ENCODE assay signal across 8 cellular contexts in the genomic region with DNA sequence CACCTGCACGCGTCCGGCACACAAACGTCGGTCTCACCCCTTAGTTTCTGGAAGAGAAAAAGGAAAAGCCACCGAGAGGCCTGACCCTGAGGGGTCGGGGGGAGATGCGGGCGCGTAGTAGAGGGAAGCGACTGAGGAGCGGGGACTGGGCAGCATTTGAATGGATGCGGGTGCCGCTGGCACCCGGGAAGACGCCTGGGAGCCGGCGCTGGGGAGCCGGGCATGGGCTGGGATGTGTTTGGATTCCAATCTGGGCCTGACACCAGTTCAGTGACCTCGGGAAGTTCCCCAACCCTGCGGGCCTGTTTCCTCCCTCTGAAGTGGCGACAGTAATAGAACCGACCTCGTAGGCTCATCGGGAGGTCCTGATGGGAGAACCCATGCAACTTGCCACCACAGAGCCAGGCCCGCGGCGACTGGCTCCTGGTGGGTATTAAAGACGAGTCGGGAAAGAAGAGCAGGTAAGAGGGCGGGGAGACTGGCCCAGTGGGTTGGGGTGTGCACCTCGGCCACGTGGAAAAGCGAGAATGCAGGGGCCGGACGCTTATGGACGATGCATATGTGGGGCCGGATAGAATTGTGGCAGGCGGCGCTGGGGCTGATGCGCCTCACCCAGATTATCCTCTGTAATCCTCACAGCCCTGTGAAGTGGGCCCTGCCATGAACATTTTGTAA.
DNase-seq lines count a peak whose midpoint lies in the region; ATAC-seq and TF ChIP-seq lines count a peak whose summit lies in the region.

No MANE protein-coding gene starts in this region.

- peak overlapping the region; percentile 68 for H3K4me3 Mint-ChIP-seq in T-helper 2 cell treated with Interferon-gamma antibody and Interleukin-4, amounts not matched to agents 5 μg/mL and 100 μg/mL, for 36 hours
- H3K4me3 Mint-ChIP-seq in CD4-positive, alpha-beta T cell, result no peak overlapping the region

- peaks cover 0 to 7% of the 10 kb centered on the region in 2 donors for H3K4me1 ChIP-seq in breast epithelium
- peaks cover 0 to 13% (median 12%) of the 10 kb centered on the region in 4 donors for H3K4me1 ChIP-seq in transverse colon

- no peaks in the 10 kb centered on the region for H3K36me3 ChIP-seq in breast epithelium
- no peaks in the 10 kb centered on the region for H3K36me3 ChIP-seq in transverse colon

- TF ChIP-seq POLR2A in breast epithelium (IDR thresholded peaks at IDR 0.05), result no peak
- no peak for TF ChIP-seq POLR2A in lower leg skin (IDR thresholded peaks at IDR 0.05)
- TF ChIP-seq POLR2A in transverse colon (IDR thresholded peaks at IDR 0.05), result no peak

- no peak overlapping the region for H3K27ac Mint-ChIP-seq in T-helper 2 cell treated with Interferon-gamma antibody and Interleukin-4, amounts not matched to agents 5 μg/mL and 100 μg/mL, for 36 hours
- H3K27ac Mint-ChIP-seq in CD4-positive, alpha-beta T cell, result no peak overlapping the region

- TF ChIP-seq CTCF in breast epithelium (IDR thresholded peaks at IDR 0.05) (no peak), lower leg skin (IDR thresholded peaks at IDR 0.05) (no peak), transverse colon (IDR thresholded peaks at IDR 0.05) (no peak), GM13977 (IDR thresholded peaks at IDR 0.05; ENCODE audit: extremely low read depth, insufficient read depth, missing control alignments) (no peak)
- no peak for TF ChIP-seq CTCF in CD4-positive, alpha-beta T cell (IDR thresholded peaks at IDR 0.05)

- POLR2A ChIA-PET in CD4-positive, alpha-beta T cell (lab: Charles Lee), result no interaction called here

- CTCF ChIA-PET in CD4-positive, alpha-beta T cell (lab: Charles Lee), result no interaction called here

- ATAC-seq in CD4-positive, alpha-beta T cell (ENCODE audit: poor library complexity), result no peak

- no peak for DNase-seq in T-helper 2 cell treated with Interferon-gamma antibody and Interleukin-4, amounts not matched to agents 5 μg/mL and 100 μg/mL, for 36 hours (ENCODE audit: low spot score)
- DNase-seq in T-helper 2 cell (no peak), breast epithelium (ENCODE audit: low spot score in 2 of 2) (no peak), lower leg skin (ENCODE audit: low spot score in 2 of 2) (peak in 1 of 2 donors; percentile 80), transverse colon (no peak), NCI-H1105 treated with DMSO at 0.1 percent for 48 hours (lab: John Stamatoyannopoulos, UW) (no peak), GM13977 (ENCODE audit: low spot score) (no peak)
- no peak for DNase-seq in CD4-positive, alpha-beta T cell

- TF ChIP-seq EP300 in transverse colon (IDR thresholded peaks at IDR 0.05; ENCODE audit: low read depth), result no peak

- intact Hi-C loops in breast epithelium (cut with DNase I; ENCODE audit: low total_unique reads) (no loop called here), lower leg skin (cut with DNase I; ENCODE audit: low total_unique reads) (no loop called here), transverse colon (cut with DNase I; ENCODE audit: low total_unique reads) (no loop called here)
- intact Hi-C loops in CD4-positive, alpha-beta T cell (cut with DNase I, micrococcal nuclease), result no loop called here

- H3K27me3 Mint-ChIP-seq in T-helper 2 cell treated with Interferon-gamma antibody and Interleukin-4, amounts not matched to agents 5 μg/mL and 100 μg/mL, for 36 hours (ENCODE audit: low read depth), result peaks cover 61% of the 10 kb centered on the region
- H3K27me3 Mint-ChIP-seq in CD4-positive, alpha-beta T cell, result peaks cover 56% of the 10 kb centered on the region

- H3K4me1 Mint-ChIP-seq in T-helper 2 cell treated with Interferon-gamma antibody and Interleukin-4, amounts not matched to agents 5 μg/mL and 100 μg/mL, for 36 hours (ENCODE audit: low read depth), result peaks cover 3% of the 10 kb centered on the region
- H3K4me1 Mint-ChIP-seq in CD4-positive, alpha-beta T cell (ENCODE audit: low read depth), result no peaks in the 10 kb centered on the region

- H3K4me3 ChIP-seq in breast epithelium (peak overlapping the region; percentile 28 to 65 (median 46)), lower leg skin (ENCODE audit: low read depth, poor library complexity, severe bottlenecking) (peak overlapping the region; percentile 8), transverse colon (peak overlapping the region; percentile 15 to 59 (median 33))

- 24 to 26% methylated on average over 41 of the region's 41 CpGs for WGBS in lower leg skin, 2 donors
- WGBS in transverse colon (ENCODE audit: low coverage in 1 of 2), 2 donors, result 42 to 74% methylated on average over 11 to 41 of the region's 41 CpGs

- H3K9me3 ChIP-seq in breast epithelium, result no peaks in the 10 kb centered on the region
- no peaks in the 10 kb centered on the region for H3K9me3 ChIP-seq in transverse colon
- H3K9me3 ChIP-seq in CD4-positive, alpha-beta T cell (ENCODE audit: control insufficient read depth, low read length), result no peaks in the 10 kb centered on the region

- in situ Hi-C loops in transverse colon (cut with MboI; ENCODE audit: low pct_ligation_motif_present in 1 of 4, low pct_unique_long_range_greater_than_20kb in 1 of 4, low sequenced_read_pairs in 3 of 4) (no loop called here), GM13977 (cut with MboI; ENCODE audit: low pct_unique_long_range_greater_than_20kb, low sequenced_read_pairs, unreplicated experiment) (no loop called here)

- no peaks in the 10 kb centered on the region for H3K9me3 Mint-ChIP-seq in T-helper 2 cell treated with Interferon-gamma antibody and Interleukin-4, amounts not matched to agents 5 μg/mL and 100 μg/mL, for 36 hours
- no peaks in the 10 kb centered on the region for H3K9me3 Mint-ChIP-seq in CD4-positive, alpha-beta T cell

- H3K27ac ChIP-seq in breast epithelium, result no peak overlapping the region
- H3K27ac ChIP-seq in transverse colon, result no peak overlapping the region
- no peak overlapping the region for H3K27ac ChIP-seq in CD4-positive, alpha-beta T cell (ENCODE audit: low read depth, low read length)

- peaks cover 6 to 30% of the 10 kb centered on the region in 2 donors for H3K27me3 ChIP-seq in breast epithelium
- peaks cover 33% of the 10 kb centered on the region for H3K27me3 ChIP-seq in transverse colon
- peaks cover 46% of the 10 kb centered on the region for H3K27me3 ChIP-seq in CD4-positive, alpha-beta T cell (ENCODE audit: control insufficient read depth, insufficient read depth, low read length)

- no peaks in the 10 kb centered on the region for H3K36me3 Mint-ChIP-seq in T-helper 2 cell treated with Interferon-gamma antibody and Interleukin-4, amounts not matched to agents 5 μg/mL and 100 μg/mL, for 36 hours (ENCODE audit: low read depth)
- no peaks in the 10 kb centered on the region for H3K36me3 Mint-ChIP-seq in CD4-positive, alpha-beta T cell (ENCODE audit: low read depth)
